ENCODE assay signal across 8 cellular contexts in the genomic region with DNA sequence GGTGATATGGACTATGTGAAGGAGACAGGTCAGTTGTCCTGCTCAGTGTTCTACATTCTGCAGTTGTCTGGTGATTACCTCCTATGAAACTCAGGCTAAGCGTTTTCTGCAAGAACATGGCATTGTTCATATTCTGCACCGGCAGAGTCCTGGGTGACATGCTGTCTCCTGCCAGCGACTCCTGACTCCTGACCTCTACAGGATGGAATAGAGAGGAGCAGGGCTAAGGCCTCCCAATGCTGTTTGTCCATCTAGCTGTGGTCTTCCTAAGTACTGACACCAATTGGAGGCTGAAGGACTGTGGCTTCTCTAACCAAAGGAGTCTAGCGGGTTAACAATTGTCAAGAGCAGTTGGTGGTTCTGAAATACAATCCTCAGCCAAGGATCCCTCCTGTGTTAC. TPM values are rescaled to one million over a fixed set of nuclear protein-coding genes. Genes with fewer than 3 reads are reported as not detected.
"Had no signal": no experiment of that assay in that cellular context is flagged by ENCODE, and none has a peak within 500 bp of the region (broad histone marks: within the 10 kb centered on the region; RNA-seq: fewer than 3 reads in every experiment).

No MANE protein-coding gene starts in this region.

RNA-seq across cellular contexts. Expression of gene PPIAL4G, which starts 49.1 kb away (rescaled TPM):
- total RNA-seq: activated T-helper 1 cell treated with anti-CD3 and anti-CD28 coated beads, Interleukin-12 subunit alpha, Interleukin-12 subunit beta, Interleukin-2, Interleukin-4 antibody, amounts not matched to agents 30 ng/mL and 10 ng/mL and 1 ng/mL, durations not matched to agents 14 hours and 24 hours and 36 hours; ascending aorta; body of pancreas; bronchial epithelial cell; PC-9; Right ventricle myocardium inferior; SJCRH30 had no signal
- polyA plus RNA-seq: SK-N-SH had no signal
